ENCODE assay signal across 8 cellular contexts in genomic region chr3:161700998-161701397, GRCh38.
DNase-seq lines count a peak whose midpoint lies in the region; ATAC-seq and TF ChIP-seq lines count a peak whose summit lies in the region.
"Had no signal": no experiment of that assay in that cellular context is flagged by ENCODE, and none has a peak within 500 bp of the region (broad histone marks: within the 10 kb centered on the region; RNA-seq: fewer than 3 reads in every experiment).

No MANE protein-coding gene starts in this region.

- H3K9me3 ChIP-seq in right atrium auricular region: no peaks in the 10 kb centered on the region

- H3K27ac ChIP-seq in right atrium auricular region: no peak overlapping the region

- peak; percentile 4 for DNase-seq in fibroblast of villous mesenchyme (ENCODE audit: low read depth)
- no peak for DNase-seq in NCI-H2029 (lab: John Stamatoyannopoulos, UW)
- DNase-seq in mesenteric fat pad (ENCODE audit: low spot score): no peak
- no peak for DNase-seq in right atrium auricular region (ENCODE audit: low spot score)
- DNase-seq: activated T-cell treated with anti-CD3 and anti-CD28 coated beads, Interleukin-2, amount 50 U/mL, for 1 hour had no signal

- H3K36me3 ChIP-seq in right atrium auricular region: no peaks in the 10 kb centered on the region

- H3K4me1 ChIP-seq in right atrium auricular region: no peaks in the 10 kb centered on the region

- ATAC-seq in GM18517 (IDR thresholded peaks at IDR 0.05; ENCODE audit: unreplicated experiment): peak; percentile 60
- ATAC-seq in GM21786 (IDR thresholded peaks at IDR 0.05; ENCODE audit: unreplicated experiment): peak; percentile 92
- ATAC-seq in HG03558 (IDR thresholded peaks at IDR 0.05; ENCODE audit: extremely low read depth, unreplicated experiment): peak; percentile 67

- no peak for TF ChIP-seq CTCF in fibroblast of villous mesenchyme (IDR thresholded peaks at IDR 0.05; ENCODE audit: insufficient read depth, low read depth, low read length)
- TF ChIP-seq CTCF in right atrium auricular region (IDR thresholded peaks at IDR 0.05): no peak

- H3K27me3 ChIP-seq in right atrium auricular region: no peaks in the 10 kb centered on the region

- H3K4me3 ChIP-seq in fibroblast of villous mesenchyme (ENCODE audit: low read depth, low read length) (no peak overlapping the region), right atrium auricular region (no peak overlapping the region)
